Comparison of ENCODE assay signal across 16 cellular contexts in the genomic region with DNA sequence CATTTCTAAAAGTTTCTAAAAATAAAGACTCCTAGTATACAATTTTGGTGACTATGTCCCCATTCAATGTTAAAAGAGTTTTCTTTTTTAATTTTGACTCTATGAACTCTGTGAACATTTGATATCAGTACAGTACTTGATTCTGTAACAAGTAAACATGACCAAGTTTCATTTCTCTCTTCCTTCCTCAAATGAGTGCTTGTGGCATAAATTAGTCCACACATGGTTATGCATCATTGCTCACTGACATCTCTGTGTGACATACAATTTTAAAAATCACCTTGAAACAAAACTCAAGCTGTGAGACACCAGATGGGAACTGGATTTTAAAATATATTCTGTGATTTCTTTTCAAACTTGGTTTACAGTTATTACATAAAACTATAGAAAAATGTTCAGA.
A peak's percentile ranks its signal among the peaks of the same experiment; 100 is the strongest.
DNase-seq lines count a peak whose midpoint lies in the region; ATAC-seq lines count a peak whose summit lies in the region.
"Had no signal": no experiment of that assay in that cellular context is flagged by ENCODE, and none has a peak within 500 bp of the region (broad histone marks: within the 10 kb centered on the region; RNA-seq: fewer than 3 reads in every experiment).

No MANE protein-coding gene starts in this region.

- H3K4me3 ChIP-seq in BLaER1 = no peak overlapping the region
- H3K4me3 ChIP-seq: thoracic aorta had no signal

- ATAC-seq in GM19395 (IDR thresholded peaks at IDR 0.05; ENCODE audit: unreplicated experiment) (peak; percentile 91), HG02938 (IDR thresholded peaks at IDR 0.05; ENCODE audit: unreplicated experiment) (peak; percentile 54), HG03521 (IDR thresholded peaks at IDR 0.05; ENCODE audit: unreplicated experiment) (peak; percentile 67)
- ATAC-seq: PC-3 had no signal

- H3K36me3 ChIP-seq in BLaER1 = no peaks in the 10 kb centered on the region
- H3K36me3 ChIP-seq: thoracic aorta had no signal

- no peak overlapping the region for H3K9ac ChIP-seq in BLaER1

- H3K27me3 ChIP-seq in BLaER1 = no peaks in the 10 kb centered on the region

- H3K4me2 ChIP-seq in BLaER1 = peak overlapping the region; percentile 19; the same call in 1 of the 2 replicates

- H3K4me1 ChIP-seq in BLaER1 = peaks cover 14% of the 10 kb centered on the region

- no peaks in the 10 kb centered on the region for H4K20me1 ChIP-seq in BLaER1

- H3K9me3 ChIP-seq in BLaER1 = peaks cover 15% of the 10 kb centered on the region
- H3K9me3 ChIP-seq: thoracic aorta had no signal

- DNase-seq in NCI-H526 (lab: John Stamatoyannopoulos, UW) (no peak), NCI-H2196 (lab: John Stamatoyannopoulos, UW; ENCODE audit: unreplicated experiment) (no peak)
- no peak for DNase-seq in activated CD4-positive, CD25-positive, alpha-beta regulatory T cell treated with anti-CD3 and anti-CD28 coated beads, Interleukin-2, amount 50 U/mL, for 72 hours
- DNase-seq in stimulated activated CD4-positive, alpha-beta T cell treated with anti-CD3 and anti-CD28 coated beads, Interleukin-4, amount 100 ng/mL, for 1 hour = no peak
- DNase-seq: activated naive CD8-positive, alpha-beta T cell treated with anti-CD3 and anti-CD28 coated beads, Interleukin-2, amount 10 ng/mL, durations not matched to agents 7 days and 5 days; caudate nucleus; NCI-H1092 treated with DMSO at 0.1 percent for 48 hours; NCI-H345; PC-3; posterior cingulate gyrus; SW 1271 had no signal

- H3K27ac ChIP-seq in BLaER1 = no peak overlapping the region
- H3K27ac ChIP-seq: thoracic aorta had no signal
